ENCODE assay signal across 9 cellular contexts in genomic region chr9:93223241-93224180, GRCh38. TPM values are rescaled to one million over a fixed set of nuclear protein-coding genes. Genes with fewer than 3 reads are reported as not detected.
DNase-seq lines count a peak whose midpoint lies in the region; TF ChIP-seq lines count a peak whose summit lies in the region.
"Had no signal": no experiment of that assay in that cellular context is flagged by ENCODE, and none has a peak within 500 bp of the region (broad histone marks: within the 10 kb centered on the region; RNA-seq: fewer than 3 reads in every experiment).

No MANE protein-coding gene starts in this region.

- intact Hi-C loops in spleen (cut with DNase I; ENCODE audit: low total_unique reads), result no loop called here
- intact Hi-C loops in activated CD4-positive, alpha-beta memory T cell treated with anti-CD3 and anti-CD28 coated beads for 36 hours (cut with micrococcal nuclease), result no loop called here

- no peaks in the 10 kb centered on the region for H3K9me3 Mint-ChIP-seq in activated CD4-positive, alpha-beta memory T cell treated with anti-CD3 and anti-CD28 coated beads for 36 hours
- H3K9me3 Mint-ChIP-seq: IgD-negative memory B cell had no signal

- no peak overlapping the region for H3K27ac ChIP-seq in spleen

- H3K4me1 ChIP-seq in spleen, result peaks cover 0 to 25% (median 9%) of the 10 kb centered on the region in 6 donors

- H3K27ac Mint-ChIP-seq in activated CD4-positive, alpha-beta memory T cell treated with anti-CD3 and anti-CD28 coated beads for 36 hours, result no peak overlapping the region
- H3K27ac Mint-ChIP-seq: IgD-negative memory B cell had no signal

- H3K36me3 ChIP-seq in spleen, result no peaks in the 10 kb centered on the region

- WGBS in spleen, 5 donors, result 42 to 54% (median 48%) methylated on average over 9 to 16 of the region's 16 CpGs

- peak; percentile 87 for DNase-seq in Daoy (ENCODE audit: low read depth)
- peak; percentile 88 for DNase-seq in NCI-H69 (lab: John Stamatoyannopoulos, UW)
- DNase-seq in fibroblast of pulmonary artery (ENCODE audit: low read depth), result peak; percentile 31
- peak; percentile 83 for DNase-seq in renal cortical epithelial cell (ENCODE audit: low read depth)
- DNase-seq in spleen, result no peak
- DNase-seq in activated CD4-positive, alpha-beta T cell treated with anti-CD3 and anti-CD28 coated beads, Interleukin-2, amount 50 U/mL, for 48 hours, result no peak
- no peak for DNase-seq in activated CD4-positive, alpha-beta memory T cell treated with anti-CD3 and anti-CD28 coated beads for 36 hours
- no peak for DNase-seq in NCI-H2227 (lab: John Stamatoyannopoulos, UW; ENCODE audit: unreplicated experiment)

- POLR2A ChIA-PET in activated CD4-positive, alpha-beta memory T cell treated with anti-CD3 and anti-CD28 coated beads for 36 hours (lab: Charles Lee), result no interaction called here

- H3K27me3 ChIP-seq in spleen (replicated peaks in 1 of 7), result peaks cover 0 to 4% (median 0%) of the 10 kb centered on the region in 7 donors

- H3K36me3 Mint-ChIP-seq in activated CD4-positive, alpha-beta memory T cell treated with anti-CD3 and anti-CD28 coated beads for 36 hours, result no peaks in the 10 kb centered on the region
- H3K36me3 Mint-ChIP-seq: IgD-negative memory B cell had no signal

- H3K4me3 ChIP-seq in fibroblast of pulmonary artery (replicated peaks; ENCODE audit: low read depth, low read length) (no peak overlapping the region), spleen (no peak overlapping the region)

- CTCF ChIA-PET in activated CD4-positive, alpha-beta memory T cell treated with anti-CD3 and anti-CD28 coated beads for 36 hours (lab: Charles Lee), result no interaction called here

- no peak for TF ChIP-seq POLR2A in spleen (IDR thresholded peaks at IDR 0.05)

- no peaks in the 10 kb centered on the region for H3K27me3 Mint-ChIP-seq in activated CD4-positive, alpha-beta memory T cell treated with anti-CD3 and anti-CD28 coated beads for 36 hours

- TF ChIP-seq CTCF in fibroblast of pulmonary artery (IDR thresholded peaks at IDR 0.05; ENCODE audit: low read length, missing control alignments) (no peak), spleen (IDR thresholded peaks at IDR 0.05 in 8 of 11, conservative IDR thresholded peaks at IDR 0.05 in 3 of 11) (no peak)

- H3K9me3 ChIP-seq in spleen, result no peaks in the 10 kb centered on the region

- peaks cover 5% of the 10 kb centered on the region for H3K4me1 Mint-ChIP-seq in activated CD4-positive, alpha-beta memory T cell treated with anti-CD3 and anti-CD28 coated beads for 36 hours (ENCODE audit: low read depth)

- H3K4me3 Mint-ChIP-seq in activated CD4-positive, alpha-beta memory T cell treated with anti-CD3 and anti-CD28 coated beads for 36 hours, result no peak overlapping the region
- H3K4me3 Mint-ChIP-seq: IgD-negative memory B cell had no signal

RNA-seq across cellular contexts. Expression of gene WNK2, which starts 39.6 kb away (rescaled TPM):
- 1.4 and 2.8 TPM in 2 replicates for total RNA-seq in Daoy (2014; rRNA removed; shearing (Covaris generic))
- 0.17 TPM in 1 of 2 replicates, not detected in the other for total RNA-seq in renal cortical epithelial cell
- 10 to 100 TPM in 3 of 7 donors, 1 to 10 TPM in 4; 4.7 to 20.0 (median 9.1) TPM for total RNA-seq in spleen
- 1 to 10 TPM; 1.8 to 5.9 (median 1.9) TPM for polyA plus RNA-seq in spleen
- 1 to 10 TPM; 1.2 to 1.6 TPM for total RNA-seq in activated CD4-positive, alpha-beta memory T cell treated with anti-CD3 and anti-CD28 coated beads for 36 hours

Comparison
In these comparisons a context has a peak if more than half of its experiments do, and no peak if none do; other contexts are left out.
1. DNase-seq: peak in Daoy (single experiment), NCI-H69 (single experiment), fibroblast of pulmonary artery (single experiment) and renal cortical epithelial cell (single experiment); none in spleen (single experiment), activated CD4-positive, alpha-beta T cell treated with anti-CD3 and anti-CD28 coated beads, Interleukin-2, amount 50 U/mL, for 48 hours (0 of 2), activated CD4-positive, alpha-beta memory T cell treated with anti-CD3 and anti-CD28 coated beads for 36 hours (single experiment) and NCI-H2227 (single experiment).